In genomic region chr1:10537082-10537766, GRCh38 we compare ENCODE assay signal across 19 cellular contexts.
DNase-seq lines count a peak whose midpoint lies in the region; ATAC-seq and TF ChIP-seq lines count a peak whose summit lies in the region.
"Had no signal": no experiment of that assay in that cellular context is flagged by ENCODE, and none has a peak within 500 bp of the region (broad histone marks: within the 10 kb centered on the region; RNA-seq: fewer than 3 reads in every experiment).

No MANE protein-coding gene starts in this region.

- H3K27me3 Mint-ChIP-seq in naive thymus-derived CD8-positive, alpha-beta T cell = no peaks in the 10 kb centered on the region
- H3K27me3 Mint-ChIP-seq: B cell, memory B cell had no signal

- no peak overlapping the region for H4K5ac ChIP-seq in mesendoderm (ENCODE audit: low read length)

- H3K4me3 Mint-ChIP-seq in naive thymus-derived CD8-positive, alpha-beta T cell = no peak overlapping the region
- H3K4me3 Mint-ChIP-seq: B cell, memory B cell, neural crest cell had no signal

- H3K4me1 Mint-ChIP-seq in naive thymus-derived CD8-positive, alpha-beta T cell = peaks cover 0 to 16% (median 14%) of the 10 kb centered on the region in 4 donors
- H3K4me1 Mint-ChIP-seq: B cell had no signal

- H3K23ac ChIP-seq in mesendoderm (ENCODE audit: low read length) = no peak overlapping the region

- H4K8ac ChIP-seq in mesendoderm (ENCODE audit: low read depth, low read length) = no peak overlapping the region

- no peaks in the 10 kb centered on the region for H3K9me3 Mint-ChIP-seq in naive thymus-derived CD8-positive, alpha-beta T cell
- H3K9me3 Mint-ChIP-seq: memory B cell, neural crest cell had no signal

- DNase-seq in HEK293T (ENCODE audit: extremely low spot score) = peak; percentile 57
- DNase-seq in NCI-H146 (lab: John Stamatoyannopoulos, UW) = peak; percentile 75
- DNase-seq in NCI-H69 (lab: John Stamatoyannopoulos, UW) = peak; percentile 53
- peak; percentile 42 for DNase-seq in myocyte (ENCODE audit: low read depth)
- no peak for DNase-seq in mesendoderm
- no peak for DNase-seq in naive thymus-derived CD8-positive, alpha-beta T cell
- DNase-seq in HPDE6-E6E7 (ENCODE audit: extremely low spot score) = no peak
- DNase-seq: activated CD4-positive, alpha-beta T cell treated with anti-CD3 and anti-CD28 coated beads for 1 hour; DMS53; stimulated activated CD4-positive, alpha-beta T cell treated with anti-CD3 and anti-CD28 coated beads, Interleukin-4, amount 100 ng/mL, for 24 hours; T-helper 2 cell had no signal

- WGBS in mesendoderm (ENCODE audit: extremely low coverage, insufficient coverage, low lambda C conversion rate) = no CpG with 5 or more reads among the region's 15 CpGs

- peak overlapping the region in 1 of 10 donors; percentile 11 for H3K27ac Mint-ChIP-seq in naive thymus-derived CD8-positive, alpha-beta T cell
- H3K27ac Mint-ChIP-seq: B cell, memory B cell had no signal

- H3K56ac ChIP-seq in mesendoderm (ENCODE audit: low read length) = no peak overlapping the region

- peaks cover 9% of the 10 kb centered on the region for H3K79me1 ChIP-seq in mesendoderm (ENCODE audit: low read length)

- CTCF ChIA-PET in HEK293T (lab: Yijun Ruan, JAX) = interaction anchor here (0.7 to 1.2 kb wide), 3 partner anchors 9 to 257 kb away, joined by 3 to 5 read pairs (median 3); no protein-coding TSS in a partner anchor

- H3K27ac ChIP-seq in mesendoderm (ENCODE audit: low read depth, low read length) = no peak overlapping the region
- H3K27ac ChIP-seq: coronary artery, epithelial cell of prostate, thoracic aorta had no signal

- ATAC-seq in naive thymus-derived CD8-positive, alpha-beta T cell = no peak
- no peak for ATAC-seq in GM19455 (IDR thresholded peaks at IDR 0.05; ENCODE audit: unreplicated experiment)
- ATAC-seq: Right ventricle myocardium inferior had no signal

- no peak overlapping the region for H3K4me2 ChIP-seq in mesendoderm (ENCODE audit: low read length)

- peaks cover 4% of the 10 kb centered on the region for H3K79me2 ChIP-seq in mesendoderm (ENCODE audit: control insufficient read depth, insufficient read depth, low read length)

- no peak overlapping the region for H3K4ac ChIP-seq in mesendoderm (ENCODE audit: low read depth, low read length)

- H3K36me3 ChIP-seq in mesendoderm (ENCODE audit: control insufficient read depth, insufficient read depth, low read length) = no peaks in the 10 kb centered on the region
- H3K36me3 ChIP-seq: thoracic aorta had no signal

- H2AK5ac ChIP-seq in mesendoderm (ENCODE audit: low read length) = no peak overlapping the region

- peaks cover 12 to 70% (median 30%) of the 10 kb centered on the region in 3 donors for H3K36me3 Mint-ChIP-seq in naive thymus-derived CD8-positive, alpha-beta T cell

- no peaks in the 10 kb centered on the region for H3K27me3 ChIP-seq in mesendoderm (ENCODE audit: insufficient read depth, low read length, poor library complexity)

- H3K9ac ChIP-seq in mesendoderm (ENCODE audit: low read length) = no peak overlapping the region

- no peak overlapping the region for H3K18ac ChIP-seq in mesendoderm (ENCODE audit: low read length)

- H3K4me1 ChIP-seq in mesendoderm (ENCODE audit: control insufficient read depth, low read depth, low read length) = peaks cover 14% of the 10 kb centered on the region

- no peak overlapping the region for H2BK5ac ChIP-seq in mesendoderm (ENCODE audit: low read length)

- no peak overlapping the region for H2BK15ac ChIP-seq in mesendoderm (replicated peaks; ENCODE audit: low read depth)

- no peak overlapping the region for H2BK120ac ChIP-seq in mesendoderm (ENCODE audit: low read depth, low read length)

- POLR2A ChIA-PET in HEK293T (lab: Yijun Ruan, JAX) = interaction anchor here (1.1 kb wide), 1 partner anchor 16 kb away, joined by 3 read pairs; no protein-coding TSS in a partner anchor
- POLR2A ChIA-PET in naive thymus-derived CD8-positive, alpha-beta T cell (lab: Charles Lee) = no interaction called here

- H3K4me3 ChIP-seq in mesendoderm (ENCODE audit: low read length) = no peak overlapping the region
- H3K4me3 ChIP-seq: coronary artery, thoracic aorta had no signal

TF ChIP-seq in HEK293T, 16 proteins besides CTCF, POLR2A, EP300 and RAD21:
- TF ChIP-seq NFRKB (IDR thresholded peaks at IDR 0.05) (no peak), ARNT (IDR thresholded peaks at IDR 0.05) (no peak), PKNOX1 (IDR thresholded peaks at IDR 0.05) (0 out of 2 replicates have a peak, but pooled peaks have one; percentile 16), FOXM1 (IDR thresholded peaks at IDR 0.05; ENCODE audit: borderline replicate concordance) (no peak), ELF4 (IDR thresholded peaks at IDR 0.05) (no peak), SP1 (IDR thresholded peaks at IDR 0.05) (no peak), FOXK2 (IDR thresholded peaks at IDR 0.05) (no peak)
TF ChIP-seq in HEK293T: peak in this region for 1.

Comparison
In these comparisons a context has a peak if more than half of its experiments do, and no peak if none do; other contexts are left out.
1. DNase-seq: peak in HEK293T (single experiment), NCI-H146 (single experiment), NCI-H69 (single experiment) and myocyte (single experiment); none in mesendoderm (single experiment), naive thymus-derived CD8-positive, alpha-beta T cell (0 of 10) and HPDE6-E6E7 (single experiment).